11 cellular contexts compared by ENCODE assay signal in genomic region chr20:41158082-41158625, GRCh38. TPM values are rescaled to one million over a fixed set of nuclear protein-coding genes. Genes with fewer than 3 reads are reported as not detected.
DNase-seq lines count a peak whose midpoint lies in the region; ATAC-seq and TF ChIP-seq lines count a peak whose summit lies in the region.
"Had no signal": no experiment of that assay in that cellular context is flagged by ENCODE, and none has a peak within 500 bp of the region (broad histone marks: within the 10 kb centered on the region; RNA-seq: fewer than 3 reads in every experiment).

No MANE protein-coding gene starts in this region.

- POLR2A ChIA-PET in activated CD4-positive, alpha-beta memory T cell treated with anti-CD3 and anti-CD28 coated beads, Interleukin-2, amount 10 ng/mL, durations not matched to agents 7 days and 5 days (lab: Charles Lee) = interaction anchor here (0.9 to 15.5 kb wide), 11 partner anchors 7 to 166 kb away, joined by 3 to 466 read pairs (median 4); partner anchors contain the start of gene PLCG1

- no peak for ATAC-seq in activated T-cell treated with anti-CD3 and anti-CD28 coated beads, Interleukin-2, amount 50 U/mL, for 4 hours

- peak overlapping the region; percentile 98 for H3K27ac ChIP-seq in thymus (ENCODE audit: low read depth)

- H3K4me1 ChIP-seq in thymus (ENCODE audit: control insufficient read depth, insufficient read depth, low read length) = peaks cover 60% of the 10 kb centered on the region

- H3K36me3 Mint-ChIP-seq in activated T-cell treated with anti-CD3 and anti-CD28 coated beads, Interleukin-2, amount 50 U/mL, for 4 hours (ENCODE audit: insufficient read depth) = peaks cover 22% of the 10 kb centered on the region
- H3K36me3 Mint-ChIP-seq in activated CD4-positive, alpha-beta memory T cell treated with anti-CD3 and anti-CD28 coated beads, Interleukin-2, amount 10 ng/mL, durations not matched to agents 7 days and 5 days (ENCODE audit: low read depth) = peaks cover 73% of the 10 kb centered on the region
- H3K36me3 Mint-ChIP-seq in CD14-positive monocyte = peaks cover 2 to 4% of the 10 kb centered on the region in 2 donors

- no peaks in the 10 kb centered on the region for H3K9me3 ChIP-seq in thymus (ENCODE audit: control insufficient read depth)

- TF ChIP-seq CTCF in CD14-positive monocyte (IDR thresholded peaks at IDR 0.05) = no peak

- CTCF ChIA-PET in activated CD4-positive, alpha-beta memory T cell treated with anti-CD3 and anti-CD28 coated beads, Interleukin-2, amount 10 ng/mL, durations not matched to agents 7 days and 5 days (lab: Charles Lee) = interaction anchor here (0.8 to 6.0 kb wide), 11 partner anchors 11 to 196 kb away, joined by 3 to 72 read pairs (median 13); partner anchors contain the start of gene PLCG1

- H3K4me3 ChIP-seq in thymus (ENCODE audit: low read length) = no peak overlapping the region

- no peak for DNase-seq in activated T-cell treated with anti-CD3 and anti-CD28 coated beads, Interleukin-2, amount 50 U/mL, for 4 hours
- DNase-seq in activated T-cell treated with anti-CD3 and anti-CD28 coated beads for 4 hours (no peak), islet precursor cell (peak; percentile 67), hepatic stellate cell (ENCODE audit: low spot score) (no peak), CD14-positive monocyte (ENCODE audit: low spot score) (no peak)
- DNase-seq in activated CD4-positive, alpha-beta memory T cell treated with anti-CD3 and anti-CD28 coated beads, Interleukin-2, amount 10 ng/mL, durations not matched to agents 7 days and 5 days = no peak
- DNase-seq in stimulated activated CD4-positive, alpha-beta T cell treated with anti-CD3 and anti-CD28 coated beads, Interleukin-4, amount 100 ng/mL, for 24 hours = no peak
- DNase-seq: DMS53, IMR-90, NCI-H187 treated with DMSO at 0.1 percent for 48 hours had no signal

- intact Hi-C loops in CD14-positive monocyte (cut with micrococcal nuclease) = no loop called here

- no peaks in the 10 kb centered on the region for H3K9me3 Mint-ChIP-seq in activated T-cell treated with anti-CD3 and anti-CD28 coated beads, Interleukin-2, amount 50 U/mL, for 4 hours
- H3K9me3 Mint-ChIP-seq in activated CD4-positive, alpha-beta memory T cell treated with anti-CD3 and anti-CD28 coated beads, Interleukin-2, amount 10 ng/mL, durations not matched to agents 7 days and 5 days = no peaks in the 10 kb centered on the region
- no peaks in the 10 kb centered on the region for H3K9me3 Mint-ChIP-seq in CD14-positive monocyte

- peaks cover 35% of the 10 kb centered on the region for H3K36me3 ChIP-seq in thymus (ENCODE audit: control insufficient read depth, insufficient read depth)

- peak overlapping the region; percentile 78 for H3K4me3 Mint-ChIP-seq in activated T-cell treated with anti-CD3 and anti-CD28 coated beads, Interleukin-2, amount 50 U/mL, for 4 hours
- H3K4me3 Mint-ChIP-seq in activated CD4-positive, alpha-beta memory T cell treated with anti-CD3 and anti-CD28 coated beads, Interleukin-2, amount 10 ng/mL, durations not matched to agents 7 days and 5 days = peak overlapping the region; percentile 73
- H3K4me3 Mint-ChIP-seq in CD14-positive monocyte = no peak overlapping the region

- no peaks in the 10 kb centered on the region for H3K27me3 ChIP-seq in thymus (ENCODE audit: control insufficient read depth, insufficient read depth)

- peak overlapping the region; percentile 97 for H3K27ac Mint-ChIP-seq in activated CD4-positive, alpha-beta memory T cell treated with anti-CD3 and anti-CD28 coated beads, Interleukin-2, amount 10 ng/mL, durations not matched to agents 7 days and 5 days
- peak overlapping the region in 1 of 7 donors; percentile 57 for H3K27ac Mint-ChIP-seq in CD14-positive monocyte

- WGBS in thymus = 79% methylated on average over 6 of the region's 6 CpGs

- no peaks in the 10 kb centered on the region for H3K27me3 Mint-ChIP-seq in activated T-cell treated with anti-CD3 and anti-CD28 coated beads, Interleukin-2, amount 50 U/mL, for 4 hours (ENCODE audit: low read depth)
- H3K27me3 Mint-ChIP-seq in activated CD4-positive, alpha-beta memory T cell treated with anti-CD3 and anti-CD28 coated beads, Interleukin-2, amount 10 ng/mL, durations not matched to agents 7 days and 5 days = no peaks in the 10 kb centered on the region
- peaks cover 32 to 60% (median 34%) of the 10 kb centered on the region in 3 donors for H3K27me3 Mint-ChIP-seq in CD14-positive monocyte (ENCODE audit: low read depth in 3 of 3)

- H3K4me1 Mint-ChIP-seq in activated T-cell treated with anti-CD3 and anti-CD28 coated beads, Interleukin-2, amount 50 U/mL, for 4 hours (ENCODE audit: low read depth) = peaks cover 90% of the 10 kb centered on the region
- peaks cover 84% of the 10 kb centered on the region for H3K4me1 Mint-ChIP-seq in activated CD4-positive, alpha-beta memory T cell treated with anti-CD3 and anti-CD28 coated beads, Interleukin-2, amount 10 ng/mL, durations not matched to agents 7 days and 5 days
- H3K4me1 Mint-ChIP-seq in CD14-positive monocyte = peaks cover 11% of the 10 kb centered on the region

RNA-seq across cellular contexts. Expression of gene PLCG1, which starts 20.8 kb away (rescaled TPM):
- 100 to 1,000 TPM in 1 of 3 donors, 10 to 100 TPM in 2; 89.1 to 104 (median 91.3) TPM for total RNA-seq in activated T-cell treated with anti-CD3 and anti-CD28 coated beads, Interleukin-2, amount 50 U/mL, for 4 hours
- total RNA-seq in activated CD4-positive, alpha-beta memory T cell treated with anti-CD3 and anti-CD28 coated beads, Interleukin-2, amount 10 ng/mL, durations not matched to agents 7 days and 5 days = 100 to 1,000 TPM; 267 to 286 TPM
- polyA plus RNA-seq in thymus (126 TPM), CD14-positive monocyte (1 to 10 TPM in 1 of 2 donors, under 1 TPM in 1; 0.33 to 1.0 TPM)

Comparison
In these comparisons a context has a peak if more than half of its experiments do, and no peak if none do; other contexts are left out.
1. H3K4me3 Mint-ChIP-seq: peak in activated T-cell treated with anti-CD3 and anti-CD28 coated beads, Interleukin-2, amount 50 U/mL, for 4 hours (single experiment) and activated CD4-positive, alpha-beta memory T cell treated with anti-CD3 and anti-CD28 coated beads, Interleukin-2, amount 10 ng/mL, durations not matched to agents 7 days and 5 days (single experiment); none in CD14-positive monocyte (0 of 2).